ENCODE assay signal across 34 cellular contexts in the genomic region with DNA sequence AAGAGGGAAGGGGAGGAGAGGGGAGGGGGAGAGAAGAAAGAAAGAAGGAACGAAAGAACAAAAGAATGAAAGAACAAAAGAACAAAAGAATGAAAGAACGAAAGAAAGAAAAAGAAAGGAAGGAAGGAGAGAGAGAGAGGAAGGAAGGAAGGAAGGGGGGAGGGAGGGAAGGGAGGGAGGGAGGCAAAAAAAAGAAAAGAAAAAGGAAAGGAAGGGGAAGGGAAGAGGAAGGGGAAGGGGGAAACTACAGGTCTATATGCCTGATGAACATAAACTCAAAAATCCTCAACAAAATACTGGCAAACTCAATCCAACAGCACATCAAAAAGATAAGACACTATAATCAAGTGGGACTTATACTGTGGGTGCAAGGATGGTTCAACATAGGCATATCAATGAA. TPM values are rescaled to one million over a fixed set of nuclear protein-coding genes. Genes with fewer than 3 reads are reported as not detected.
"Had no signal": no experiment of that assay in that cellular context is flagged by ENCODE, and none has a peak within 500 bp of the region (broad histone marks: within the 10 kb centered on the region; RNA-seq: fewer than 3 reads in every experiment).

No MANE protein-coding gene starts in this region.

- H3K27ac ChIP-seq: neural progenitor cell, ovary, parathyroid adenoma, psoas muscle, skin epidermis, spleen, suprapubic skin, testis, tibial artery, transverse colon, upper lobe of right lung, uterus had no signal

- H3K9me3 ChIP-seq: ovary, psoas muscle, suprapubic skin, testis, tibial artery, transverse colon, upper lobe of right lung, uterus had no signal

- H3K36me3 ChIP-seq: neural progenitor cell, ovary, spleen, suprapubic skin, tibial artery, transverse colon, upper lobe of right lung, uterus had no signal

- H3K36me3 Mint-ChIP-seq: natural killer cell; neural progenitor cell; stimulated activated memory B cell treated with anti-CD40 and anti-IgM and Interleukin-4, amounts not matched to agents 10 μg/mL and 1 μg/mL and 100 μg/mL, for 72 hours; type B pancreatic cell had no signal

- H3K9me3 Mint-ChIP-seq: type B pancreatic cell had no signal

- H2AFZ ChIP-seq: neural progenitor cell, parathyroid adenoma had no signal

- H3K27me3 Mint-ChIP-seq: progenitor cell of endocrine pancreas; stimulated activated naive CD8-positive, alpha-beta T cell treated with anti-CD3 and anti-CD28 coated beads, Interleukin-15, amount 100 ng/mL, for 72 hours; type B pancreatic cell had no signal

- H3K27me3 ChIP-seq: neural progenitor cell, ovary, spleen, suprapubic skin, testis, tibial artery, transverse colon, upper lobe of right lung, uterus had no signal

- H3K4me3 ChIP-seq: neural progenitor cell, ovary, psoas muscle, skin epidermis, smooth muscle cell, spleen, suprapubic skin, testis, tibial artery, transverse colon, upper lobe of right lung, uterus had no signal

- H3K27ac Mint-ChIP-seq: natural killer cell; nephron; neural progenitor cell; progenitor cell of endocrine pancreas; stimulated activated memory B cell treated with anti-CD40 and anti-IgM and Interleukin-4, amounts not matched to agents 10 μg/mL and 1 μg/mL and 100 μg/mL, for 72 hours; stimulated activated naive CD8-positive, alpha-beta T cell treated with anti-CD3 and anti-CD28 coated beads, Interleukin-15, amount 100 ng/mL, for 72 hours; type B pancreatic cell had no signal

- H3K4me1 ChIP-seq: neural progenitor cell, parathyroid adenoma, psoas muscle, spleen, suprapubic skin, testis, tibial artery, transverse colon, upper lobe of right lung, uterus had no signal

- H3K4me1 Mint-ChIP-seq: natural killer cell; nephron; neural progenitor cell; stimulated activated memory B cell treated with anti-CD40 and anti-IgM and Interleukin-4, amounts not matched to agents 10 μg/mL and 1 μg/mL and 100 μg/mL, for 72 hours; stimulated activated naive CD8-positive, alpha-beta T cell treated with anti-CD3 and anti-CD28 coated beads, Interleukin-15, amount 100 ng/mL, for 72 hours had no signal

- H3K4me2 ChIP-seq: neural progenitor cell, smooth muscle cell had no signal

- DNase-seq: natural killer cell; occipital lobe; ovary; posterior cingulate gyrus; psoas muscle; right cardiac atrium; spleen; stimulated activated CD4-positive, alpha-beta T cell treated with anti-CD3 and anti-CD28 coated beads, Interleukin-12 subunit alpha, Interleukin-12 subunit beta, amount 100 ng/mL, for 4 hours; stimulated activated CD4-positive, alpha-beta T cell treated with anti-CD3 and anti-CD28 coated beads, Interleukin-1b, Interleukin-23, amount 100 ng/mL, for 48 hours; stimulated activated CD4-positive, alpha-beta T cell treated with anti-CD3 and anti-CD28 coated beads, Interleukin-4, amount 100 ng/mL, for 1 hour; stimulated activated CD4-positive, alpha-beta T cell treated with anti-CD3 and anti-CD28 coated beads, Interleukin-4, amount 100 ng/mL, for 4 hours; stimulated activated CD8-positive, alpha-beta memory T cell treated with anti-CD3 and anti-CD28 coated beads, Interleukin-4, amount 100 ng/mL, for 48 hours; stimulated activated naive CD4-positive, alpha-beta T cell; stimulated activated naive CD8-positive, alpha-beta T cell treated with anti-CD3 and anti-CD28 coated beads, Interleukin-15, amount 100 ng/mL, for 72 hours; stimulated activated naive CD8-positive, alpha-beta T cell treated with anti-CD3 and anti-CD28 coated beads, Interleukin-15, Interleukin-2, amounts not matched to agents 100 U/mL and 50 U/mL, for 24 hours; substantia nigra; testis; tibial artery; transverse colon; upper lobe of right lung; uterus had no signal

- H3K79me2 ChIP-seq: parathyroid adenoma had no signal

- H3K4me3 Mint-ChIP-seq: natural killer cell; nephron; neural progenitor cell; stimulated activated memory B cell treated with anti-CD40 and anti-IgM and Interleukin-4, amounts not matched to agents 10 μg/mL and 1 μg/mL and 100 μg/mL, for 72 hours; stimulated activated naive CD8-positive, alpha-beta T cell treated with anti-CD3 and anti-CD28 coated beads, Interleukin-15, amount 100 ng/mL, for 72 hours; type B pancreatic cell had no signal

- ATAC-seq: natural killer cell; psoas muscle; right cardiac atrium; sciatic nerve; stimulated activated memory B cell treated with anti-CD40 and anti-IgM and Interleukin-4, amounts not matched to agents 10 μg/mL and 1 μg/mL and 100 μg/mL, for 72 hours; stimulated activated naive CD8-positive, alpha-beta T cell treated with anti-CD3 and anti-CD28 coated beads, Interleukin-15, amount 100 ng/mL, for 72 hours; stimulated activated naive CD8-positive, alpha-beta T cell treated with anti-CD3 and anti-CD28 coated beads, Interleukin-15, Interleukin-2, amounts not matched to agents 100 U/mL and 50 U/mL, for 24 hours; upper lobe of right lung had no signal

- H3K9ac ChIP-seq: neural progenitor cell, parathyroid adenoma had no signal

RNA-seq across cellular contexts. Expression of gene LGSN, which starts 13.7 kb away (rescaled TPM):
- total RNA-seq: natural killer cell, osteoblast, progenitor cell of endocrine pancreas, psoas muscle, right cardiac atrium, sciatic nerve, smooth muscle cell, urinary bladder had no signal
- polyA plus RNA-seq: neural cell, ovary, right cardiac atrium, smooth muscle cell, urinary bladder had no signal
